ENCODE assay signal across 1 cellular context in genomic region chr14:33612184-33612479, GRCh38.
TF ChIP-seq lines count a peak whose summit lies in the region.

No MANE protein-coding gene starts in this region.

TF ChIP-seq in GM23338, 12 proteins besides CTCF, POLR2A, EP300 and RAD21 (continued from another document):
- TF ChIP-seq ZNF462 (CRISPR knock-in tag; IDR thresholded peaks at IDR 0.05): no peak
- TF ChIP-seq POLR2AphosphoS5 (IDR thresholded peaks at IDR 0.05; ENCODE audit: low read depth): no peak
